9 cellular contexts compared by ENCODE assay signal in the genomic region with DNA sequence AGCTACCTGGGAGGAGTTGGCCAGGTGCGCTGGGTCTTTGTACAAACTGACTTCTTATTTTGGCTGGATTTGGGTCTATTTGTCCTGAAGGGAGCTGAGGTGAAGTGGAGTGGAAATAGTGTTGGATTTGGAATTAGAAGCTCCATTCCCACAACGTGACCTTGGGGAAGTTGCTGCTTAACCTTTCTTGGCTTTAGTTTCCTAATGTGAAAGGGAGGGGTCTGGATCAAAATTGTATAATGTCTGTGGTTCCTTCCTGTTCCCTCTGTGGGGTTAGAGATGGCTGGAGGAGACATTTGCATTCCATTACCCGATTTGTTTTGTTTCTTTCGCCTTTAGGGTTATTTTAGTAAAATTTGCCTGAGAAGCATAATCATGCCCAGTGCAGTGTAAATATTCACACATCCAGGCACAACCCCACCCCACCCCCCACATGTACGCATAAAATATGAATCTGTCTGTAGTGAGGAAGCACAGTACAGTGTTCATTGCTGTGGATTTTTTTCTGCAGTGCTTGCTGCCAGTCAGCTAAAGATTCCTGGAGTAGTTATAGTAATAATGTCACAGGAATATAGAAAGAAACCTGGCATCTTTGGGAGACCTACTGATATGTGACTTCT. TPM values are rescaled to one million over a fixed set of nuclear protein-coding genes. Genes with fewer than 3 reads are reported as not detected.
A peak's percentile ranks its signal among the peaks of the same experiment; 100 is the strongest.
DNase-seq lines count a peak whose midpoint lies in the region; ATAC-seq and TF ChIP-seq lines count a peak whose summit lies in the region.
"Had no signal": no experiment of that assay in that cellular context is flagged by ENCODE, and none has a peak within 500 bp of the region (broad histone marks: within the 10 kb centered on the region; RNA-seq: fewer than 3 reads in every experiment).

No MANE protein-coding gene starts in this region.

- H3K27me3 Mint-ChIP-seq in chondrocyte (ENCODE audit: low read depth) (no peaks in the 10 kb centered on the region), nephron (ENCODE audit: low read depth) (no peaks in the 10 kb centered on the region)

- H3K36me3 Mint-ChIP-seq in chondrocyte (ENCODE audit: low read depth) (peaks cover 5% of the 10 kb centered on the region), nephron (ENCODE audit: low read depth) (peaks cover 13% of the 10 kb centered on the region)

- peaks cover 2% of the 10 kb centered on the region for H3K9me3 Mint-ChIP-seq in chondrocyte (ENCODE audit: low read depth)
- H3K9me3 Mint-ChIP-seq in nephron: no peaks in the 10 kb centered on the region

- ATAC-seq in HG02943 (IDR thresholded peaks at IDR 0.05; ENCODE audit: low read depth, unreplicated experiment) (peak; percentile 27), GM21381 (IDR thresholded peaks at IDR 0.05; ENCODE audit: unreplicated experiment) (no peak)

- H3K4me3 Mint-ChIP-seq in chondrocyte (ENCODE audit: unreplicated experiment) (peak overlapping the region; percentile 44), nephron (peak overlapping the region in 1 of 3 experiments; percentile 2)

- DNase-seq in COLO668 (lab: John Stamatoyannopoulos, UW; ENCODE audit: unreplicated experiment) (peak; percentile 17), chondrocyte (ENCODE audit: low spot score) (no peak), NCI-H524 treated with DMSO at 0.1 percent for 48 hours (lab: John Stamatoyannopoulos, UW) (no peak), DMS 273 (lab: John Stamatoyannopoulos, UW; ENCODE audit: unreplicated experiment) (no peak), COR-L47 (lab: John Stamatoyannopoulos, UW) (no peak)
- DNase-seq: SHP77 had no signal

- H3K4me1 Mint-ChIP-seq in chondrocyte (ENCODE audit: low read depth) (peaks cover 58% of the 10 kb centered on the region), nephron (peaks cover 49% of the 10 kb centered on the region)

- H3K27ac Mint-ChIP-seq in chondrocyte (ENCODE audit: unreplicated experiment) (peak overlapping the region; percentile 86), nephron (peak overlapping the region; percentile 67 to 76 (median 68))

- TF ChIP-seq CTCF in chondrocyte (IDR thresholded peaks at IDR 0.05): no peak
- no peak for TF ChIP-seq CTCF in nephron (IDR thresholded peaks at IDR 0.05; ENCODE audit: unreplicated experiment in 3 of 3)

RNA-seq across cellular contexts. Expression of a gene that starts 21.5 kb away (rescaled TPM):
- total RNA-seq in chondrocyte: 28.9 to 34.0 TPM (median 31.4 TPM) in 3 replicates
